Comparison of ENCODE assay signal across 8 cellular contexts in genomic region chr7:81956520-81956919, GRCh38.
A peak's percentile ranks its signal among the peaks of the same experiment; 100 is the strongest.
DNase-seq lines count a peak whose midpoint lies in the region; ATAC-seq and TF ChIP-seq lines count a peak whose summit lies in the region.

No MANE protein-coding gene starts in this region.

- no peak overlapping the region for H2BK15ac ChIP-seq in mesendoderm (replicated peaks; ENCODE audit: low read depth)

- no peak overlapping the region for H3K4me3 Mint-ChIP-seq in T-helper 2 cell treated with Interferon-gamma antibody and Interleukin-4, amounts not matched to agents 5 μg/mL and 100 μg/mL, for 36 hours
- H3K4me3 Mint-ChIP-seq in activated CD4-positive, alpha-beta memory T cell treated with anti-CD3 and anti-CD28 coated beads for 36 hours, result no peak overlapping the region

- no peak overlapping the region for H3K56ac ChIP-seq in mesendoderm (ENCODE audit: low read length)

- no peaks in the 10 kb centered on the region for H3K4me1 Mint-ChIP-seq in T-helper 2 cell treated with Interferon-gamma antibody and Interleukin-4, amounts not matched to agents 5 μg/mL and 100 μg/mL, for 36 hours (ENCODE audit: low read depth)
- no peaks in the 10 kb centered on the region for H3K4me1 Mint-ChIP-seq in activated CD4-positive, alpha-beta memory T cell treated with anti-CD3 and anti-CD28 coated beads for 36 hours (ENCODE audit: low read depth)

- peak; percentile 96 for ATAC-seq in HG02885 (IDR thresholded peaks at IDR 0.05; ENCODE audit: poor library complexity, unreplicated experiment)

- no peaks in the 10 kb centered on the region for H3K79me1 ChIP-seq in mesendoderm (ENCODE audit: low read length)

- H3K79me2 ChIP-seq in mesendoderm (ENCODE audit: control insufficient read depth, insufficient read depth, low read length), result no peaks in the 10 kb centered on the region

- no peak overlapping the region for H2BK120ac ChIP-seq in mesendoderm (ENCODE audit: low read depth, low read length)

- H3K9me3 Mint-ChIP-seq in T-helper 2 cell treated with Interferon-gamma antibody and Interleukin-4, amounts not matched to agents 5 μg/mL and 100 μg/mL, for 36 hours, result no peaks in the 10 kb centered on the region
- H3K9me3 Mint-ChIP-seq in activated CD4-positive, alpha-beta memory T cell treated with anti-CD3 and anti-CD28 coated beads for 36 hours, result peaks cover 3% of the 10 kb centered on the region

- POLR2A ChIA-PET in activated CD4-positive, alpha-beta memory T cell treated with anti-CD3 and anti-CD28 coated beads for 36 hours (lab: Charles Lee), result no interaction called here

- H3K27me3 Mint-ChIP-seq in T-helper 2 cell treated with Interferon-gamma antibody and Interleukin-4, amounts not matched to agents 5 μg/mL and 100 μg/mL, for 36 hours (ENCODE audit: low read depth), result no peaks in the 10 kb centered on the region
- no peaks in the 10 kb centered on the region for H3K27me3 Mint-ChIP-seq in activated CD4-positive, alpha-beta memory T cell treated with anti-CD3 and anti-CD28 coated beads for 36 hours

- H3K4me3 ChIP-seq in choroid plexus epithelial cell (ENCODE audit: low read depth, low read length) (no peak overlapping the region), mesendoderm (ENCODE audit: low read length) (no peak overlapping the region)

- WGBS in mesendoderm (ENCODE audit: extremely low coverage, insufficient coverage, low lambda C conversion rate), result no CpG with 5 or more reads among the region's 4 CpGs

- H2AK5ac ChIP-seq in mesendoderm (ENCODE audit: low read length), result no peak overlapping the region

- DNase-seq in NCI-H748 (lab: John Stamatoyannopoulos, UW; ENCODE audit: unreplicated experiment), result peak; percentile 46
- peak; percentile 79 for DNase-seq in choroid plexus epithelial cell (ENCODE audit: low read depth)
- DNase-seq in mesendoderm, result peak; percentile 81
- no peak for DNase-seq in germinal center (ENCODE audit: low spot score)
- no peak for DNase-seq in T-helper 2 cell treated with Interferon-gamma antibody and Interleukin-4, amounts not matched to agents 5 μg/mL and 100 μg/mL, for 36 hours (ENCODE audit: low spot score)
- no peak for DNase-seq in activated CD4-positive, alpha-beta memory T cell treated with anti-CD3 and anti-CD28 coated beads for 36 hours

- H3K23ac ChIP-seq in mesendoderm (ENCODE audit: low read length), result no peak overlapping the region

- no peak overlapping the region for H4K5ac ChIP-seq in mesendoderm (ENCODE audit: low read length)

- H3K36me3 ChIP-seq in mesendoderm (ENCODE audit: control insufficient read depth, insufficient read depth, low read length), result no peaks in the 10 kb centered on the region

- H3K27ac Mint-ChIP-seq in T-helper 2 cell treated with Interferon-gamma antibody and Interleukin-4, amounts not matched to agents 5 μg/mL and 100 μg/mL, for 36 hours, result no peak overlapping the region
- no peak overlapping the region for H3K27ac Mint-ChIP-seq in activated CD4-positive, alpha-beta memory T cell treated with anti-CD3 and anti-CD28 coated beads for 36 hours

- H3K27ac ChIP-seq in mesendoderm (ENCODE audit: low read depth, low read length), result no peak overlapping the region

- no peak overlapping the region for H3K4me2 ChIP-seq in mesendoderm (ENCODE audit: low read length)

- no peaks in the 10 kb centered on the region for H3K36me3 Mint-ChIP-seq in T-helper 2 cell treated with Interferon-gamma antibody and Interleukin-4, amounts not matched to agents 5 μg/mL and 100 μg/mL, for 36 hours (ENCODE audit: low read depth)
- H3K36me3 Mint-ChIP-seq in activated CD4-positive, alpha-beta memory T cell treated with anti-CD3 and anti-CD28 coated beads for 36 hours, result no peaks in the 10 kb centered on the region

- intact Hi-C loops in activated CD4-positive, alpha-beta memory T cell treated with anti-CD3 and anti-CD28 coated beads for 36 hours (cut with micrococcal nuclease), result no loop called here

- no peaks in the 10 kb centered on the region for H3K27me3 ChIP-seq in mesendoderm (ENCODE audit: insufficient read depth, low read length, poor library complexity)

- no peak overlapping the region for H2BK5ac ChIP-seq in mesendoderm (ENCODE audit: low read length)

- no peak overlapping the region for H4K8ac ChIP-seq in mesendoderm (ENCODE audit: low read depth, low read length)

- no peaks in the 10 kb centered on the region for H3K4me1 ChIP-seq in mesendoderm (ENCODE audit: control insufficient read depth, low read depth, low read length)

- CTCF ChIA-PET in activated CD4-positive, alpha-beta memory T cell treated with anti-CD3 and anti-CD28 coated beads for 36 hours (lab: Charles Lee), result no interaction called here

- H3K18ac ChIP-seq in mesendoderm (ENCODE audit: low read length), result no peak overlapping the region

- peak; percentile 47 for TF ChIP-seq CTCF in GM12873 (IDR thresholded peaks at IDR 0.05; ENCODE audit: insufficient read depth, low read depth, low read length, missing control alignments)
- TF ChIP-seq CTCF in choroid plexus epithelial cell (conservative IDR thresholded peaks at IDR 0.05; ENCODE audit: low read depth, low read length), result peak; percentile 68

- H3K9ac ChIP-seq in mesendoderm (ENCODE audit: low read length), result no peak overlapping the region

- H3K4ac ChIP-seq in mesendoderm (ENCODE audit: low read depth, low read length), result no peak overlapping the region

Comparison
In these comparisons a context has a peak if more than half of its experiments do, and no peak if none do; other contexts are left out.
1. DNase-seq: peak in NCI-H748 (single experiment), choroid plexus epithelial cell (single experiment) and mesendoderm (single experiment); none in germinal center (single experiment), T-helper 2 cell treated with Interferon-gamma antibody and Interleukin-4, amounts not matched to agents 5 μg/mL and 100 μg/mL, for 36 hours (single experiment) and activated CD4-positive, alpha-beta memory T cell treated with anti-CD3 and anti-CD28 coated beads for 36 hours (single experiment).